1 cellular context compared by ENCODE assay signal in the genomic region with DNA sequence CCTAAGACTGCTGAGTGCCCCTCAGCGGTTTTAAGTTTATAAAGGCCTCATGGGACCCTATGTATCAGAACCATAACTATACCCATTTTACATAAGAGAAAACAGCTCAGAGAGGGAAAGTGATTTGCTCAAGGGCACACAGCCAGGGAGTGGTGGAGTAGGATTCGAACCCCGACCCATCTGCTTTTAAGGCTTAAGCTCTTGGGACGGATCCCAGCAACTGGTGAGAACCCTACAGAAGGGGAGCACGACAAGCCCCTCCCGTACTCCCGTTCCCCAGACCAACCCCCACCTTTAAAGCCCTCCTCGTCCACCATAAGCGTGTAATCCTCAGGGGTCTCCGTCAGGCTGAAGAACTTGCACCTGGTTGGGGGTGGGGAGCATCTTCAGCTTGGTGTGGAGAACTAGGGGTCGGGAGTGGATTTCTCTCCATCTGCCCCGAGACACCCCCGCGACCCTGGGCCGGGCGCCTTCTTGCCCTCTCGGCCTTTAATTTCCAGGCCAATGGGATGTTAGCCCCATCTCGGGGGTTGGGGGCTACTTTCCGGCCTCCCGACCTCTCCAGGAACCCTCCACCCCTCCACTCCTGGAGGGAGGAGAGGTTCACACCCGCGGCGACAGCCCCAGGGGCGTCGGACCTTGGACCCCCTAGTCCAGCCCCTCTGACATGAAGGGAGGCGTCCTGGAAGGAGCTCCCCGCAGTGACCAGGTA.
TF ChIP-seq lines count a peak whose summit lies in the region.

No MANE protein-coding gene starts in this region.

TF ChIP-seq in endothelial cell of umbilical vein, 7 proteins besides CTCF, POLR2A, EP300 and RAD21:
- TF ChIP-seq POLR2AphosphoS5 (IDR thresholded peaks at IDR 0.05; ENCODE audit: insufficient read depth, low read depth, low read length) (no peak), FOS (IDR thresholded peaks at IDR 0.05; ENCODE audit: borderline replicate concordance, insufficient read depth, low read length) (no peak), GATA2 (IDR thresholded peaks at IDR 0.05; ENCODE audit: insufficient read depth, insufficient read length, low read depth, low read length) (no peak), MYC (IDR thresholded peaks at IDR 0.05; ENCODE audit: low read depth, low read length) (no peak), JUN (IDR thresholded peaks at IDR 0.05; ENCODE audit: borderline replicate concordance, insufficient read depth, insufficient read length, low read depth) (no peak), EZH2 (IDR thresholded peaks at IDR 0.05; ENCODE audit: borderline replicate concordance, low read depth, low read length, severe bottlenecking) (no peak)
- TF ChIP-seq, protein P1, sequence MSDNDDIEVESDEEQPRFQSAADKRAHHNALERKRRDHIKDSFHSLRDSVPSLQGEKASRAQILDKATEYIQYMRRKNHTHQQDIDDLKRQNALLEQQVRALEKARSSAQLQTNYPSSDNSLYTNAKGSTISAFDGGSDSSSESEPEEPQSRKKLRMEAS (IDR thresholded peaks at IDR 0.05; ENCODE audit: insufficient read depth, insufficient read length) = no peak
